In the genomic region with DNA sequence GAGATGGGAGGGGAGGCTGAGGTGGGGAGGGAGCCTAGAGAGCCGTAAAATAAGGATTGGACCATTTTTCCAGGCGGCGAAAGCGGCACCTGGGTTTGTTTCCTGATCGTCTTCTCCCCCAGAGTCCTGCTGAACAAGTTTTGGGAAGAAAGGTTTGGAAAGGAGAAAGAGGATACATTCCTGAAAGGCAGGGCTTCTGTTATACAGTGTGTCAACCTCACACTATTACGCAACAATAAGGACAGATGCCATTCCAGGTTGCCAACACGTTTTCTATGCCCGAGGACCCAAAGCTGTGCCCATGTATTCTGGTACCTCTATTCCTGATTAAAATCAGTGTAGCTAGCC, we compare ENCODE assay signal across 8 cellular contexts. TPM values are rescaled to one million over a fixed set of nuclear protein-coding genes. Genes with fewer than 3 reads are reported as not detected.
A peak's percentile ranks its signal among the peaks of the same experiment; 100 is the strongest.
DNase-seq lines count a peak whose midpoint lies in the region; TF ChIP-seq lines count a peak whose summit lies in the region.

No MANE protein-coding gene starts in this region.

- H3K27me3 Mint-ChIP-seq in osteocyte (ENCODE audit: unreplicated experiment), result peaks cover 8% of the 10 kb centered on the region

- H3K4me3 ChIP-seq in iPS DF 6.9 (ENCODE audit: low read length) (peak overlapping the region; percentile 74; the same call in 1 of the 2 replicates), stomach (peak overlapping the region; percentile 76 to 87 (median 82))

- intact Hi-C loops in stomach (cut with DNase I; ENCODE audit: low total_unique reads), result no loop called here

- peak; percentile 59 for DNase-seq in DMS 273 (lab: John Stamatoyannopoulos, UW; ENCODE audit: unreplicated experiment)
- no peak for DNase-seq in DMS 273 treated with DMSO at 0.1 percent for 48 hours (lab: John Stamatoyannopoulos, UW)
- DNase-seq in iPS DF 6.9 (ENCODE audit: low read depth, low spot score), result no peak
- DNase-seq in stomach, result no peak
- DNase-seq in osteocyte (ENCODE audit: extremely low spot score, unreplicated experiment), result no peak
- DNase-seq in NCI-H1048 (lab: John Stamatoyannopoulos, UW), result no peak
- no peak for DNase-seq in T1000 (lab: John Stamatoyannopoulos, UW)

- no peaks in the 10 kb centered on the region for H3K36me3 Mint-ChIP-seq in osteocyte (ENCODE audit: unreplicated experiment)

- no peak overlapping the region for H3K27ac Mint-ChIP-seq in osteocyte (ENCODE audit: unreplicated experiment)

- no peaks in the 10 kb centered on the region for H3K9me3 Mint-ChIP-seq in osteocyte (ENCODE audit: unreplicated experiment)

- H3K9me3 ChIP-seq in iPS DF 6.9 (ENCODE audit: control insufficient read depth, insufficient read depth, low read length) (no peaks in the 10 kb centered on the region), stomach (no peaks in the 10 kb centered on the region)

- no CpG with 5 or more reads among the region's 8 CpGs for WGBS in iPS DF 6.9 (ENCODE audit: insufficient coverage, insufficient read length)
- 3 to 9% (median 7%) methylated on average over 8 of the region's 8 CpGs for WGBS in stomach, 5 donors

- TF ChIP-seq POLR2A in stomach (IDR thresholded peaks at IDR 0.05), result no peak

- H3K27ac ChIP-seq in VCaP (peak overlapping the region; percentile 91), iPS DF 6.9 (ENCODE audit: low read length) (no peak overlapping the region), stomach (peak overlapping the region; percentile 87 to 92 (median 91))

- H3K4me1 Mint-ChIP-seq in osteocyte (ENCODE audit: unreplicated experiment), result peaks cover 35% of the 10 kb centered on the region

- no peak for TF ChIP-seq EP300 in stomach (IDR thresholded peaks at IDR 0.05)

- TF ChIP-seq CTCF in VCaP (conservative IDR thresholded peaks at IDR 0.05) (no peak), stomach (IDR thresholded peaks at IDR 0.05) (no peak), osteocyte (IDR thresholded peaks at IDR 0.05) (no peak)

- H3K36me3 ChIP-seq in iPS DF 6.9 (ENCODE audit: control insufficient read depth, insufficient read depth, low read length) (no peaks in the 10 kb centered on the region), stomach (peaks cover 0 to under 1% (median 0%) of the 10 kb centered on the region in 4 donors)

- H3K4me1 ChIP-seq in iPS DF 6.9 (ENCODE audit: control insufficient read depth, insufficient read depth, low read length), result no peaks in the 10 kb centered on the region; the same call in 1 of the 2 replicates
- H3K4me1 ChIP-seq in stomach, result peaks cover 14 to 48% (median 31%) of the 10 kb centered on the region in 4 donors

- H3K4me3 Mint-ChIP-seq in osteocyte (ENCODE audit: unreplicated experiment), result no peak overlapping the region

- no peaks in the 10 kb centered on the region for H3K27me3 ChIP-seq in iPS DF 6.9 (ENCODE audit: control insufficient read depth, insufficient read depth, low read length)
- H3K27me3 ChIP-seq in stomach, result no peaks in the 10 kb centered on the region

RNA-seq across cellular contexts. Expression of a gene that starts 0.7 kb away (rescaled TPM):
- total RNA-seq in stomach (10 to 100 TPM; 28.4 to 75.5 (median 54.3) TPM), osteocyte (43.6 and 43.9 TPM in 2 replicates)
- 100 to 1,000 TPM in 1 of 3 donors, 10 to 100 TPM in 2; 55.7 to 108 (median 76.5) TPM for polyA plus RNA-seq in stomach

RNA-seq across cellular contexts. Expression of a gene that starts 53.3 kb away (rescaled TPM):
- total RNA-seq in stomach, result 1 to 10 TPM in 3 of 5 donors, under 1 TPM in 1, not detected in 1; 0.45 to 7.6 (median 2.2) TPM
- polyA plus RNA-seq in stomach, result 1 to 10 TPM in 1 of 3 donors, under 1 TPM in 1, not detected in 1; 0.31 to 1.6 TPM
- total RNA-seq in osteocyte, result not detected in 2 replicates
